ENCODE assay signal across 20 cellular contexts in genomic region chr9:110894731-110895130, GRCh38.
DNase-seq lines count a peak whose midpoint lies in the region; ATAC-seq and TF ChIP-seq lines count a peak whose summit lies in the region.
"Had no signal": no experiment of that assay in that cellular context is flagged by ENCODE, and none has a peak within 500 bp of the region (broad histone marks: within the 10 kb centered on the region; RNA-seq: fewer than 3 reads in every experiment).

No MANE protein-coding gene starts in this region.

- H3K4me2 ChIP-seq in Karpas-422 (ENCODE audit: low read depth, low read length, poor library complexity, severe bottlenecking) = no peak overlapping the region

- H3K36me3 ChIP-seq in adipocyte (ENCODE audit: control insufficient read depth, insufficient read depth, low read length, severe bottlenecking) (peaks cover 8% of the 10 kb centered on the region), esophagus muscularis mucosa (no peaks in the 10 kb centered on the region), tibial artery (no peaks in the 10 kb centered on the region), Karpas-422 (ENCODE audit: insufficient read depth, low read length) (no peaks in the 10 kb centered on the region)
- H3K36me3 ChIP-seq: SJCRH30 had no signal

- H2AFZ ChIP-seq in Karpas-422 (ENCODE audit: low read length) = no peak overlapping the region

- H3K27ac ChIP-seq in esophagus muscularis mucosa (replicated peaks in 1 of 4) = peak overlapping the region; percentile 20 to 62 (median 53)
- peak overlapping the region; percentile 41 to 79 for H3K27ac ChIP-seq in tibial artery
- no peak overlapping the region for H3K27ac ChIP-seq in Karpas-422 (ENCODE audit: low read length)
- H3K27ac ChIP-seq: SJCRH30 had no signal

- H3K27me3 ChIP-seq in adipocyte (replicated peaks; ENCODE audit: control insufficient read depth, insufficient read depth, low read length) = no peaks in the 10 kb centered on the region
- no peaks in the 10 kb centered on the region for H3K27me3 ChIP-seq in esophagus muscularis mucosa
- H3K27me3 ChIP-seq in tibial artery = no peaks in the 10 kb centered on the region
- no peaks in the 10 kb centered on the region for H3K27me3 ChIP-seq in Karpas-422 (ENCODE audit: low read length)
- H3K27me3 ChIP-seq: SJCRH30 had no signal

- DNase-seq in adipocyte (ENCODE audit: low read depth) = peak; percentile 12
- DNase-seq in esophagus muscularis mucosa (ENCODE audit: extremely low spot score) = no peak
- no peak for DNase-seq in osteocyte (ENCODE audit: extremely low spot score, unreplicated experiment)
- DNase-seq in tibial artery = no peak
- DNase-seq in natural killer cell = no peak
- DNase-seq in Karpas-422 = no peak
- DNase-seq in mesenteric fat pad (ENCODE audit: low spot score) = no peak
- DNase-seq: Caco-2; CD4-positive, alpha-beta T cell; DMS 273 treated with DMSO at 0.1 percent for 48 hours; DMS79 treated with DMSO at 0.1 percent for 48 hours; Kasumi-1; NCI-H1694; NCI-H2081; NCI-H2171; NCI-H345; NCI-H524; NCI-H774 had no signal

- no peaks in the 10 kb centered on the region for H3K79me2 ChIP-seq in Karpas-422 (ENCODE audit: low read length)

- H3K4me1 Mint-ChIP-seq in osteocyte (ENCODE audit: unreplicated experiment) (peaks cover 84% of the 10 kb centered on the region), natural killer cell (no peaks in the 10 kb centered on the region)

- H3K36me3 Mint-ChIP-seq in osteocyte (ENCODE audit: unreplicated experiment) = peaks cover 21% of the 10 kb centered on the region
- no peaks in the 10 kb centered on the region for H3K36me3 Mint-ChIP-seq in natural killer cell

- ATAC-seq in natural killer cell = no peak
- ATAC-seq: Panc1 had no signal

- H3K27ac Mint-ChIP-seq in osteocyte (ENCODE audit: unreplicated experiment) = peak overlapping the region; percentile 33
- H3K27ac Mint-ChIP-seq in natural killer cell = no peak overlapping the region
- H3K27ac Mint-ChIP-seq: CD4-positive, alpha-beta T cell had no signal

- TF ChIP-seq POLR2A in esophagus muscularis mucosa (IDR thresholded peaks at IDR 0.05; ENCODE audit: low read depth) = no peak

- H3K4me3 Mint-ChIP-seq in osteocyte (ENCODE audit: unreplicated experiment) = no peak overlapping the region
- H3K4me3 Mint-ChIP-seq in natural killer cell = no peak overlapping the region
- H3K4me3 Mint-ChIP-seq: CD4-positive, alpha-beta T cell had no signal

- intact Hi-C loops in esophagus muscularis mucosa (cut with DNase I) (no loop called here), tibial artery (cut with DNase I; ENCODE audit: low total_unique reads) (no loop called here), natural killer cell (cut with micrococcal nuclease) (no loop called here)

- H3K9me2 ChIP-seq in Karpas-422 (replicated peaks; ENCODE audit: insufficient read depth, low read length) = no peaks in the 10 kb centered on the region

- H3K4me1 ChIP-seq in adipocyte (ENCODE audit: control insufficient read depth, insufficient read depth, low read length) (peaks cover 77% of the 10 kb centered on the region), esophagus muscularis mucosa (peaks cover 0 to 18% (median 8%) of the 10 kb centered on the region in 4 donors), tibial artery (peaks cover 0 to 60% (median 23%) of the 10 kb centered on the region in 4 donors), Karpas-422 (ENCODE audit: low read length) (no peaks in the 10 kb centered on the region)
- H3K4me1 ChIP-seq: Caco-2 had no signal

- H3K4me3 ChIP-seq in adipocyte (ENCODE audit: low read length) = no peak overlapping the region
- H3K4me3 ChIP-seq in esophagus muscularis mucosa = no peak overlapping the region
- H3K4me3 ChIP-seq in tibial artery = no peak overlapping the region
- no peak overlapping the region for H3K4me3 ChIP-seq in Karpas-422 (ENCODE audit: low read length)
- H3K4me3 ChIP-seq: SJCRH30 had no signal

- H3K9ac ChIP-seq in adipocyte (ENCODE audit: low read length) = peak overlapping the region; percentile 76
- no peak overlapping the region for H3K9ac ChIP-seq in Karpas-422 (ENCODE audit: low read length)

- 89% methylated on average over 5 of the region's 5 CpGs for WGBS in esophagus muscularis mucosa

- H3K9me3 ChIP-seq in adipocyte (ENCODE audit: control insufficient read depth, low read length) = no peaks in the 10 kb centered on the region
- no peaks in the 10 kb centered on the region for H3K9me3 ChIP-seq in esophagus muscularis mucosa
- H3K9me3 ChIP-seq in tibial artery = no peaks in the 10 kb centered on the region
- H3K9me3 ChIP-seq in Karpas-422 (ENCODE audit: low read length) = no peaks in the 10 kb centered on the region

- H3K27me3 Mint-ChIP-seq in osteocyte (ENCODE audit: unreplicated experiment) (no peaks in the 10 kb centered on the region), natural killer cell (ENCODE audit: low read depth in 2 of 2) (no peaks in the 10 kb centered on the region)
- H3K27me3 Mint-ChIP-seq: CD4-positive, alpha-beta T cell had no signal

- peaks cover 8% of the 10 kb centered on the region for H3K9me3 Mint-ChIP-seq in osteocyte (ENCODE audit: unreplicated experiment)
- H3K9me3 Mint-ChIP-seq in natural killer cell = peaks cover 6 to 8% of the 10 kb centered on the region in 2 donors

- TF ChIP-seq EP300 in esophagus muscularis mucosa (IDR thresholded peaks at IDR 0.05) = no peak

- no peaks in the 10 kb centered on the region for H4K20me1 ChIP-seq in Karpas-422 (ENCODE audit: insufficient read depth, low read depth, low read length)

- no peak for TF ChIP-seq CTCF in esophagus muscularis mucosa (IDR thresholded peaks at IDR 0.05)
- no peak for TF ChIP-seq CTCF in osteocyte (IDR thresholded peaks at IDR 0.05)
- TF ChIP-seq CTCF in tibial artery (IDR thresholded peaks at IDR 0.05) = no peak
- no peak for TF ChIP-seq CTCF in natural killer cell (IDR thresholded peaks at IDR 0.05)
